17 cellular contexts compared by ENCODE assay signal in the genomic region with DNA sequence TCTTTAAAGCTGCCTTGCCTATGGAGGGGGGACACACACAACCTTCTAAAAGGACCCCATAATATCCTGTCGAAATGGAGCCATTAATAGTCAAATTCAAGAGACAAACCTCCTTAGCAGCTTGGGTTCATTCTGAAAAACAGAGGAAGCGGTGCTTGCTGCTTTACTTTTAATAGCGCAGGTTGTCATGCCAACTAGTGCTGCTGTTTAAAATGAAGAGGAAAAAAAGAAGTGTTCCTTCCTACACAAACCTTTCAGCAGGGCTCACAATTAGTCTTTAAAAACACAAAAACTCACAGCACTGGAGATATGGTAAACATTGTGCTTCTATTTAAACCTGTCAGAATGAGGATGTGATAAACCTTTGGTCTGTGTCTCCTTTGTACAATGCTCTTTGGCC.
DNase-seq lines count a peak whose midpoint lies in the region; ATAC-seq and TF ChIP-seq lines count a peak whose summit lies in the region.
"Had no signal": no experiment of that assay in that cellular context is flagged by ENCODE, and none has a peak within 500 bp of the region (broad histone marks: within the 10 kb centered on the region; RNA-seq: fewer than 3 reads in every experiment).

No MANE protein-coding gene starts in this region.

- H3K27ac ChIP-seq in OCI-LY7 (ENCODE audit: low read depth, low read length, poor library complexity, severe bottlenecking): no peak overlapping the region

- TF ChIP-seq CTCF in OCI-LY7 (conservative IDR thresholded peaks at IDR 0.05; ENCODE audit: low read length): no peak

- H2AFZ ChIP-seq in OCI-LY7 (ENCODE audit: low read length): peak overlapping the region; percentile 71

- H3K36me3 ChIP-seq in OCI-LY7 (ENCODE audit: insufficient read depth, low read length): no peaks in the 10 kb centered on the region

- BruUV-seq in OCI-LY7 (replicated peaks; lab: Mats Ljungman, UMichigan): no TSS peak

- CTCF ChIA-PET in OCI-LY7 (lab: Charles Lee; ENCODE audit: unreplicated experiment): no interaction called here
- CTCF ChIA-PET in activated CD8-positive, alpha-beta memory T cell treated with anti-CD3 and anti-CD28 coated beads, Interleukin-2, amount 10 ng/mL, durations not matched to agents 7 days and 5 days (lab: Charles Lee): no interaction called here

- no peaks in the 10 kb centered on the region for H3K9me2 ChIP-seq in OCI-LY7 (ENCODE audit: insufficient read depth, low read length)

- H3K9me3 ChIP-seq in OCI-LY7 (ENCODE audit: low read length): no peaks in the 10 kb centered on the region; the same call in 1 of the 2 replicates

- H3K4me3 ChIP-seq in OCI-LY7 (ENCODE audit: low read depth, low read length, poor library complexity, severe bottlenecking): no peak overlapping the region

- no peaks in the 10 kb centered on the region for H3K79me2 ChIP-seq in OCI-LY7 (ENCODE audit: insufficient read depth, low read depth, low read length)

- DNase-seq in NCI-H2227 (lab: John Stamatoyannopoulos, UW; ENCODE audit: unreplicated experiment): peak; percentile 14
- DNase-seq in NCI-H2227 treated with DMSO at 0.1 percent for 48 hours (lab: John Stamatoyannopoulos, UW): no peak
- DNase-seq in OCI-LY7 (ENCODE audit: low spot score): peak; percentile 52
- no peak for DNase-seq in memory B cell (ENCODE audit: low spot score in 2 of 2)
- peak; percentile 71 for DNase-seq in superior temporal gyrus (ENCODE audit: extremely low spot score)
- no peak for DNase-seq in activated CD4-positive, alpha-beta T cell treated with anti-CD3 and anti-CD28 coated beads, Interleukin-2, amount 50 U/mL, for 1 hour
- DNase-seq in NCI-H2029 treated with DMSO at 0.1 percent for 48 hours (lab: John Stamatoyannopoulos, UW): no peak
- no peak for DNase-seq in activated CD8-positive, alpha-beta memory T cell treated with anti-CD3 and anti-CD28 coated beads, Interleukin-2, amount 10 ng/mL, durations not matched to agents 7 days and 5 days
- DNase-seq: activated CD4-positive, alpha-beta T cell treated with anti-CD3 and anti-CD28 coated beads for 1 hour; activated naive CD8-positive, alpha-beta T cell treated with anti-CD3 and anti-CD28 coated beads for 36 hours; activated T-cell treated with anti-CD3 and anti-CD28 coated beads for 4 hours; CD8-positive, alpha-beta memory T cell; HFFc6; mammary epithelial cell; NCI-H1105 treated with DMSO at 0.1 percent for 48 hours; NCI-H526 had no signal

- peak; percentile 26 for ATAC-seq in memory B cell (ENCODE audit: low read depth)
- ATAC-seq in activated CD8-positive, alpha-beta memory T cell treated with anti-CD3 and anti-CD28 coated beads, Interleukin-2, amount 10 ng/mL, durations not matched to agents 7 days and 5 days: no peak

- H3K27me3 Mint-ChIP-seq in memory B cell: peaks cover 2% of the 10 kb centered on the region
- peaks cover 2% of the 10 kb centered on the region for H3K27me3 Mint-ChIP-seq in activated CD8-positive, alpha-beta memory T cell treated with anti-CD3 and anti-CD28 coated beads, Interleukin-2, amount 10 ng/mL, durations not matched to agents 7 days and 5 days
- H3K27me3 Mint-ChIP-seq: activated naive CD8-positive, alpha-beta T cell treated with anti-CD3 and anti-CD28 coated beads for 36 hours had no signal

- intact Hi-C loops in OCI-LY7 (cut with micrococcal nuclease; ENCODE audit: unreplicated experiment): no loop called here

- peaks cover 5% of the 10 kb centered on the region for H3K9me3 Mint-ChIP-seq in memory B cell
- no peaks in the 10 kb centered on the region for H3K9me3 Mint-ChIP-seq in activated CD8-positive, alpha-beta memory T cell treated with anti-CD3 and anti-CD28 coated beads, Interleukin-2, amount 10 ng/mL, durations not matched to agents 7 days and 5 days (ENCODE audit: low read depth)
- H3K9me3 Mint-ChIP-seq: HFFc6; T-helper 2 cell treated with Interferon-gamma antibody and Interleukin-4, amounts not matched to agents 5 μg/mL and 100 μg/mL, for 36 hours had no signal

- peaks cover 9% of the 10 kb centered on the region for H3K4me1 Mint-ChIP-seq in memory B cell
- H3K4me1 Mint-ChIP-seq in activated CD8-positive, alpha-beta memory T cell treated with anti-CD3 and anti-CD28 coated beads, Interleukin-2, amount 10 ng/mL, durations not matched to agents 7 days and 5 days: peaks cover 7% of the 10 kb centered on the region

- H3K4me2 ChIP-seq in OCI-LY7 (ENCODE audit: low read length): peak overlapping the region; percentile 45

- peaks cover 3% of the 10 kb centered on the region for H3K36me3 Mint-ChIP-seq in memory B cell
- H3K36me3 Mint-ChIP-seq in activated CD8-positive, alpha-beta memory T cell treated with anti-CD3 and anti-CD28 coated beads, Interleukin-2, amount 10 ng/mL, durations not matched to agents 7 days and 5 days: peaks cover 2% of the 10 kb centered on the region

- H4K20me1 ChIP-seq in OCI-LY7 (ENCODE audit: insufficient read depth, low read length): no peaks in the 10 kb centered on the region

- H3K4me3 Mint-ChIP-seq in memory B cell: no peak overlapping the region
- H3K4me3 Mint-ChIP-seq in activated CD8-positive, alpha-beta memory T cell treated with anti-CD3 and anti-CD28 coated beads, Interleukin-2, amount 10 ng/mL, durations not matched to agents 7 days and 5 days: no peak overlapping the region
- H3K4me3 Mint-ChIP-seq: activated naive CD8-positive, alpha-beta T cell treated with anti-CD3 and anti-CD28 coated beads for 36 hours; CD8-positive, alpha-beta memory T cell; HFFc6; T-helper 2 cell treated with Interferon-gamma antibody and Interleukin-4, amounts not matched to agents 5 μg/mL and 100 μg/mL, for 36 hours had no signal

- H3K27ac Mint-ChIP-seq in memory B cell: no peak overlapping the region
- no peak overlapping the region for H3K27ac Mint-ChIP-seq in activated CD8-positive, alpha-beta memory T cell treated with anti-CD3 and anti-CD28 coated beads, Interleukin-2, amount 10 ng/mL, durations not matched to agents 7 days and 5 days
- H3K27ac Mint-ChIP-seq: activated naive CD8-positive, alpha-beta T cell treated with anti-CD3 and anti-CD28 coated beads for 36 hours; CD8-positive, alpha-beta memory T cell; HFFc6; T-helper 2 cell treated with Interferon-gamma antibody and Interleukin-4, amounts not matched to agents 5 μg/mL and 100 μg/mL, for 36 hours had no signal

- POLR2A ChIA-PET in OCI-LY7 (lab: Charles Lee): interaction anchor here (1.3 kb wide), 1 partner anchor 9 kb away, joined by 4 read pairs; no protein-coding TSS in a partner anchor

- H3K4me1 ChIP-seq in OCI-LY7 (ENCODE audit: insufficient read depth, low read length, poor library complexity, severe bottlenecking): peaks cover 13% of the 10 kb centered on the region

Comparison
In these comparisons a context has a peak if more than half of its experiments do, and no peak if none do; other contexts are left out.
1. DNase-seq: peak in NCI-H2227 (single experiment), OCI-LY7 (single experiment) and superior temporal gyrus (single experiment); none in NCI-H2227 treated with DMSO at 0.1 percent for 48 hours (single experiment), memory B cell (0 of 2), activated CD4-positive, alpha-beta T cell treated with anti-CD3 and anti-CD28 coated beads, Interleukin-2, amount 50 U/mL, for 1 hour (single experiment), NCI-H2029 treated with DMSO at 0.1 percent for 48 hours (single experiment) and activated CD8-positive, alpha-beta memory T cell treated with anti-CD3 and anti-CD28 coated beads, Interleukin-2, amount 10 ng/mL, durations not matched to agents 7 days and 5 days (single experiment).